8 cellular contexts compared by ENCODE assay signal in genomic region chr13:45511310-45512147, GRCh38. TPM values are rescaled to one million over a fixed set of nuclear protein-coding genes. Genes with fewer than 3 reads are reported as not detected.
DNase-seq lines count a peak whose midpoint lies in the region; ATAC-seq and TF ChIP-seq lines count a peak whose summit lies in the region.

No MANE protein-coding gene starts in this region.

- no peak overlapping the region for H3K9ac ChIP-seq in neural progenitor cell

- POLR2A ChIA-PET in WTC11 (lab: Charles Lee) = no interaction called here

- peaks cover 14% of the 10 kb centered on the region for H3K4me1 ChIP-seq in neural progenitor cell

- peak overlapping the region; percentile 53 for H3K27ac ChIP-seq in neural progenitor cell

- no peaks in the 10 kb centered on the region for H3K4me1 Mint-ChIP-seq in WTC11
- H3K4me1 Mint-ChIP-seq in neural progenitor cell = peaks cover 11% of the 10 kb centered on the region

- H3F3A ChIP-seq in neural progenitor cell (ENCODE audit: low read depth) = peaks cover 22% of the 10 kb centered on the region

- H3K9me3 Mint-ChIP-seq in WTC11 = no peaks in the 10 kb centered on the region
- H3K9me3 Mint-ChIP-seq in neural progenitor cell = no peaks in the 10 kb centered on the region

- H3K4me3 Mint-ChIP-seq in WTC11 (no peak overlapping the region), neural progenitor cell (no peak overlapping the region)

- in situ Hi-C loops in Caki2 (cut with HindIII; ENCODE audit: low pct_unique_long_range_greater_than_20kb, low sequenced_read_pairs) = no loop called here

- H3K4me3 ChIP-seq in fibroblast of pulmonary artery (replicated peaks; ENCODE audit: low read depth, low read length) = no peak overlapping the region
- no peak overlapping the region for H3K4me3 ChIP-seq in neural progenitor cell

- DNase-seq in Caki2 (ENCODE audit: low read depth) = peak; percentile 51
- peak; percentile 7 for DNase-seq in NCI-H2171 (lab: John Stamatoyannopoulos, UW)
- DNase-seq in WTC11 (ENCODE audit: low spot score) = no peak
- peak; percentile 89 for DNase-seq in fibroblast of pulmonary artery (ENCODE audit: low read depth)
- DNase-seq in neural progenitor cell (ENCODE audit: low spot score) = peak; percentile 80

- no peaks in the 10 kb centered on the region for H3K27me3 Mint-ChIP-seq in WTC11 (ENCODE audit: low read depth)
- H3K27me3 Mint-ChIP-seq in neural progenitor cell (ENCODE audit: insufficient read depth, low read depth) = no peaks in the 10 kb centered on the region

- no peaks in the 10 kb centered on the region for H3K9me3 ChIP-seq in neural progenitor cell (ENCODE audit: low read depth)

- H3K79me2 ChIP-seq in neural progenitor cell (ENCODE audit: low read depth) = no peaks in the 10 kb centered on the region

- no peak overlapping the region for H3K4me2 ChIP-seq in neural progenitor cell

- CTCF ChIA-PET in WTC11 (lab: Charles Lee) = interaction anchor here (1.2 to 2.0 kb wide), 2 partner anchors 217 kb away, joined by 5 to 10 read pairs; no protein-coding TSS in a partner anchor

- peaks cover 14% of the 10 kb centered on the region for H4K20me1 ChIP-seq in neural progenitor cell (ENCODE audit: low read depth)

- peak; percentile 84 for TF ChIP-seq CTCF in WTC11 (IDR thresholded peaks at IDR 0.05)
- peak; percentile 84 for TF ChIP-seq CTCF in fibroblast of pulmonary artery (IDR thresholded peaks at IDR 0.05; ENCODE audit: low read length, missing control alignments)
- peak; percentile 91 for TF ChIP-seq CTCF in neural progenitor cell (IDR thresholded peaks at IDR 0.05)

- H3K36me3 ChIP-seq in neural progenitor cell = peaks cover 16% of the 10 kb centered on the region

- H3K27me3 ChIP-seq in neural progenitor cell = no peaks in the 10 kb centered on the region

- H3K36me3 Mint-ChIP-seq in WTC11 = peaks cover 28% of the 10 kb centered on the region
- peaks cover 23% of the 10 kb centered on the region for H3K36me3 Mint-ChIP-seq in neural progenitor cell

- H3K27ac Mint-ChIP-seq in WTC11 (no peak overlapping the region), neural progenitor cell (no peak overlapping the region)

- ATAC-seq in GM21576 (IDR thresholded peaks at IDR 0.05; ENCODE audit: unreplicated experiment) = peak; percentile 62
- ATAC-seq in WTC11 = peak; percentile 61
- no peak for ATAC-seq in HG03378 (IDR thresholded peaks at IDR 0.05; ENCODE audit: unreplicated experiment)
- no peak for ATAC-seq in GM18861 (IDR thresholded peaks at IDR 0.05; ENCODE audit: unreplicated experiment)

- no peak overlapping the region for H2AFZ ChIP-seq in neural progenitor cell (replicated peaks)

TF ChIP-seq in WTC11, 78 proteins besides CTCF, POLR2A, EP300 and RAD21:
- TF ChIP-seq GTF2I (CRISPR knock-in tag; conservative IDR thresholded peaks at IDR 0.05) (no peak), NFYB (CRISPR knock-in tag; conservative IDR thresholded peaks at IDR 0.05; ENCODE audit: low read depth) (no peak), NR3C1 (CRISPR knock-in tag; conservative IDR thresholded peaks at IDR 0.05; ENCODE audit: low read depth) (no peak), ZNF423 (CRISPR knock-in tag; IDR thresholded peaks at IDR 0.05) (no peak), CREB1 (CRISPR knock-in tag; IDR thresholded peaks at IDR 0.05) (no peak)

RNA-seq across cellular contexts. Expression of gene COG3, which starts 46.8 kb away (rescaled TPM):
- total RNA-seq in Caki2 (2014; rRNA removed; shearing (Covaris generic); ENCODE audit: low replicate concordance) = 11.1 and 12.4 TPM in 2 replicates
- total RNA-seq in WTC11 (2021) = 17.0 to 21.6 TPM (median 19.6 TPM) in 3 replicates
- total RNA-seq in neural progenitor cell (ENCODE audit: low replicate concordance) = 26.2 and 36.0 TPM in 2 replicates

Comparison
In these comparisons a context has a peak if more than half of its experiments do, and no peak if none do; other contexts are left out.
1. ATAC-seq: peak in GM21576 (single experiment) and WTC11 (single experiment); none in HG03378 (single experiment) and GM18861 (single experiment).
2. Peak in every context shown above with its lines, with median percentiles within 50 percentile points of each other: CTCF ChIP-seq.